8 cellular contexts compared by ENCODE assay signal in the genomic region with DNA sequence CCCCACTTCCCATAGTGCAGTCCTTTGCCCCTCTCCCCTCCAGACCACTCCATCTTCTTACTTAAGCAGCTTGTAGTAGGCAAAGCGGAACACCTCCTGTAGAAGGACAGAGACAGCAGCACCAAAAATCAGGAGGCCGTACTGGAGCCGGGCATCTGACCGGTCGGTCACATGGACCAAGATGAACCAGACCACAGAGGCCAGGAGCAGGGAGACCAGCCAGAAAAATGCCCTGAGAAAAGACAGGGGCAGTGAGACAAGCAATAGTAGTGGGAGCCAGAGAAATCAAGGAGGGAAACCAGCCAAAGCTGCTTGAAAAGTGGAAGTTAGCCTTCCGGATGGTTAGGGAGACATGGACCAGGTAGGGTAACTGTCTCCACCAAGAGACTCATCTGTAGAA. TPM values are rescaled to one million over a fixed set of nuclear protein-coding genes. Genes with fewer than 3 reads are reported as not detected.
DNase-seq lines count a peak whose midpoint lies in the region; TF ChIP-seq lines count a peak whose summit lies in the region.

No MANE protein-coding gene starts in this region.

- intact Hi-C loops in CD4-positive, alpha-beta memory T cell (cut with micrococcal nuclease) = loop anchor here (1.0 to 2.0 kb wide), 3 partner anchors 15 to 32 kb away; partner anchors contain the start of genes ANP32E, CIART and MRPS21

- H3K9me3 Mint-ChIP-seq in CD4-positive, alpha-beta memory T cell = peaks cover 0 to 2% (median 0%) of the 10 kb centered on the region in 8 donors
- no peaks in the 10 kb centered on the region for H3K9me3 Mint-ChIP-seq in osteocyte (ENCODE audit: unreplicated experiment)

- DNase-seq in CD4-positive, alpha-beta memory T cell = no peak
- DNase-seq in Peyer's patch (no peak), epithelial cell of proximal tubule (ENCODE audit: low read depth) (no peak), osteocyte (ENCODE audit: extremely low spot score, unreplicated experiment) (no peak), NAMALWA (ENCODE audit: low spot score) (no peak), GM20000 (ENCODE audit: low spot score) (no peak), GM13977 (ENCODE audit: low spot score) (no peak), pons (ENCODE audit: low spot score) (no peak)

- peaks cover 30% of the 10 kb centered on the region for H3K36me3 ChIP-seq in CD4-positive, alpha-beta memory T cell (ENCODE audit: insufficient read depth, low read length)
- peaks cover 0 to 33% (median 0%) of the 10 kb centered on the region in 3 donors for H3K36me3 ChIP-seq in Peyer's patch

- POLR2A ChIA-PET in CD4-positive, alpha-beta memory T cell (lab: Charles Lee; ENCODE audit: partially characterized antibody) = interaction anchor here (1.2 to 2.0 kb wide), 3 partner anchors 12 to 97 kb away, joined by 3 to 19 read pairs (median 7); partner anchors contain the start of genes ANP32E and RPRD2

- CTCF ChIA-PET in CD4-positive, alpha-beta memory T cell (lab: Charles Lee; ENCODE audit: partially characterized antibody) = interaction anchor here (0.6 kb wide), 1 partner anchor 12 kb away, joined by 3 read pairs; no protein-coding TSS in a partner anchor

- peak overlapping the region; percentile 92 to 99 (median 97) for H3K4me3 Mint-ChIP-seq in CD4-positive, alpha-beta memory T cell
- peak overlapping the region; percentile 98 for H3K4me3 Mint-ChIP-seq in osteocyte (ENCODE audit: unreplicated experiment)

- H3K27me3 Mint-ChIP-seq in CD4-positive, alpha-beta memory T cell = no peaks in the 10 kb centered on the region
- H3K27me3 Mint-ChIP-seq in osteocyte (ENCODE audit: unreplicated experiment) = no peaks in the 10 kb centered on the region

- H3K27ac Mint-ChIP-seq in CD4-positive, alpha-beta memory T cell = peak overlapping the region; percentile 96 to 99 (median 99)
- H3K27ac Mint-ChIP-seq in osteocyte (ENCODE audit: unreplicated experiment) = peak overlapping the region; percentile 95

- in situ Hi-C loops in GM13977 (cut with MboI; ENCODE audit: low pct_unique_long_range_greater_than_20kb, low sequenced_read_pairs, unreplicated experiment) = loop anchor here (25.0 kb wide), 1 partner anchor 269 kb away; the partner anchor contains the start of gene ADAMTSL4

- TF ChIP-seq CTCF in Peyer's patch (IDR thresholded peaks at IDR 0.05) (no peak), epithelial cell of proximal tubule (conservative IDR thresholded peaks at IDR 0.05; ENCODE audit: low read depth, low read length) (no peak), osteocyte (IDR thresholded peaks at IDR 0.05) (no peak), GM20000 (IDR thresholded peaks at IDR 0.05; ENCODE audit: extremely low read depth, missing control alignments) (no peak), GM13977 (IDR thresholded peaks at IDR 0.05; ENCODE audit: extremely low read depth, insufficient read depth, missing control alignments) (no peak)

- peaks cover 18 to 35% (median 27%) of the 10 kb centered on the region in 4 donors for H3K4me1 Mint-ChIP-seq in CD4-positive, alpha-beta memory T cell
- H3K4me1 Mint-ChIP-seq in osteocyte (ENCODE audit: unreplicated experiment) = peaks cover 38% of the 10 kb centered on the region

- TF ChIP-seq POLR2A in Peyer's patch (IDR thresholded peaks at IDR 0.05) = no peak

- H3K36me3 Mint-ChIP-seq in CD4-positive, alpha-beta memory T cell = peaks cover 24 to 55% of the 10 kb centered on the region in 2 donors
- peaks cover 20% of the 10 kb centered on the region for H3K36me3 Mint-ChIP-seq in osteocyte (ENCODE audit: unreplicated experiment)

- peak overlapping the region; percentile 83 to 85 for H3K4me3 ChIP-seq in CD4-positive, alpha-beta memory T cell (ENCODE audit: low read length in 2 of 2)
- H3K4me3 ChIP-seq in Peyer's patch (peak overlapping the region; percentile 81 to 97 (median 87)), epithelial cell of proximal tubule (ENCODE audit: low read depth, low read length) (peak overlapping the region; percentile 89)

- no peaks in the 10 kb centered on the region for H3K27me3 ChIP-seq in CD4-positive, alpha-beta memory T cell (ENCODE audit: insufficient read depth, low read length)
- no peaks in the 10 kb centered on the region for H3K27me3 ChIP-seq in Peyer's patch

- H3K27ac ChIP-seq in CD4-positive, alpha-beta memory T cell (ENCODE audit: low read depth, low read length) = peak overlapping the region; percentile 96
- H3K27ac ChIP-seq in Peyer's patch = peak overlapping the region; percentile 90 to 95 (median 92)

- H3K9me3 ChIP-seq in CD4-positive, alpha-beta memory T cell (ENCODE audit: control insufficient read depth in 1 of 2, low read length in 2 of 2) = no peaks in the 10 kb centered on the region
- H3K9me3 ChIP-seq in Peyer's patch = no peaks in the 10 kb centered on the region

- peaks cover 24% of the 10 kb centered on the region for H3K4me1 ChIP-seq in CD4-positive, alpha-beta memory T cell (ENCODE audit: insufficient read depth, low read length)
- peaks cover 0 to 26% (median 10%) of the 10 kb centered on the region in 4 donors for H3K4me1 ChIP-seq in Peyer's patch

RNA-seq across cellular contexts. Expression of gene APH1A, which starts 0.9 kb away (rescaled TPM):
- total RNA-seq in CD4-positive, alpha-beta memory T cell = 100 to 1,000 TPM; 118 to 120 TPM
- polyA plus RNA-seq in CD4-positive, alpha-beta memory T cell = 10 to 100 TPM; 45.1 to 72.0 TPM
- total RNA-seq in Peyer's patch (100 to 1,000 TPM in 2 of 4 donors, 10 to 100 TPM in 2; 78.4 to 106 (median 99.3) TPM), epithelial cell of proximal tubule (135 and 136 TPM in 2 replicates), osteocyte (138 and 147 TPM in 2 replicates)

RNA-seq across cellular contexts. Expression of gene C1orf54, which starts 4.7 kb away (rescaled TPM):
- 1 to 10 TPM; 2.5 to 3.4 TPM for total RNA-seq in CD4-positive, alpha-beta memory T cell
- 1 to 10 TPM; 5.3 to 7.4 TPM for polyA plus RNA-seq in CD4-positive, alpha-beta memory T cell
- total RNA-seq in Peyer's patch = 10 to 100 TPM in 1 of 4 donors, 1 to 10 TPM in 1, not detected in 2; 3.6 to 17.3 TPM
- 0.29 and 20.8 TPM in 2 replicates for total RNA-seq in epithelial cell of proximal tubule
- 49.9 and 55.6 TPM in 2 replicates for total RNA-seq in osteocyte

RNA-seq across cellular contexts. Expression of gene CA14, which starts 10.3 kb away (rescaled TPM):
- not detected for total RNA-seq in CD4-positive, alpha-beta memory T cell
- under 1 TPM in 1 of 2 donors, not detected in 1; 0.40 TPM for polyA plus RNA-seq in CD4-positive, alpha-beta memory T cell
- total RNA-seq in Peyer's patch (not detected), epithelial cell of proximal tubule (not detected in 2 replicates), osteocyte (not detected in 2 replicates)

RNA-seq across cellular contexts. Expression of gene CIART, which starts 14.5 kb away (rescaled TPM):
- under 1 TPM; 0.67 to 0.94 TPM for total RNA-seq in CD4-positive, alpha-beta memory T cell
- polyA plus RNA-seq in CD4-positive, alpha-beta memory T cell = 1 to 10 TPM in 1 of 2 donors, under 1 TPM in 1; 0.36 to 2.6 TPM
- total RNA-seq in Peyer's patch (1 to 10 TPM; 1.7 to 5.7 (median 5.1) TPM), epithelial cell of proximal tubule (0.51 and 3.6 TPM in 2 replicates), osteocyte (3.4 and 5.3 TPM in 2 replicates)

RNA-seq across cellular contexts. Expression of gene MRPS21, which starts 25.8 kb away (rescaled TPM):
- total RNA-seq in CD4-positive, alpha-beta memory T cell = 10 to 100 TPM; 62.9 to 68.7 TPM
- polyA plus RNA-seq in CD4-positive, alpha-beta memory T cell = 10 to 100 TPM; 68.2 to 89.4 TPM
- total RNA-seq in Peyer's patch (10 to 100 TPM; 21.9 to 46.2 (median 32.5) TPM), epithelial cell of proximal tubule (55.5 and 76.9 TPM in 2 replicates), osteocyte (76.0 and 81.5 TPM in 2 replicates)
